Comparison of ENCODE assay signal across 1 cellular context in genomic region chr16:29645699-29646187, GRCh38.
TF ChIP-seq lines count a peak whose summit lies in the region.

No MANE protein-coding gene starts in this region.

TF ChIP-seq in IMR-90, 13 proteins besides CTCF, POLR2A, EP300 and RAD21:
- no peak for TF ChIP-seq NFE2L2 (IDR thresholded peaks at IDR 0.05; ENCODE audit: low read depth, low read length)
- no peak for TF ChIP-seq ELK1 (IDR thresholded peaks at IDR 0.05; ENCODE audit: borderline replicate concordance, low read depth, low read length)
- peak; percentile 45; the same call in 1 of the 2 replicates for TF ChIP-seq USF2 (IDR thresholded peaks at IDR 0.05; ENCODE audit: low read depth, low read length)
